ENCODE assay signal across 31 cellular contexts in the genomic region with DNA sequence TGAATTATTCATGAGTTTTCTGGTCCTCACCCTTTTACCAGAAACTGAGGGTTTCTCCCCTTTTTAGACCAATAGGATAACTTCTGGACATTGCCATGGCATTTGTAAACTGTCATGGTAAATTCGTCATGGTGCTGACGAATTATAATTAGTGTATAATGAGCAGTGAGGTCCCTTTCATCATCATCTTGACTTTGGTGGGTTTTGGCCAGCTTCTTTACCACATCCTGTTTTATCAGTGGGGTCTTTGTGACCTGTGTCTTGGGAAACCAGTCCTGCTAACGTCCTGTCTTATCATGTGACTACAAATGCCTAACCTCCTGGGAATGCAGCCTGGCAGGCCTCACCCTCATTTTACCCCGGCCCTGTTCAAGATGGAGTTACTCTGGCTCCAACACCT.
A peak's percentile ranks its signal among the peaks of the same experiment; 100 is the strongest.
DNase-seq lines count a peak whose midpoint lies in the region; ATAC-seq, FAIRE-seq and TF ChIP-seq lines count a peak whose summit lies in the region.
"Had no signal": no experiment of that assay in that cellular context is flagged by ENCODE, and none has a peak within 500 bp of the region (broad histone marks: within the 10 kb centered on the region; RNA-seq: fewer than 3 reads in every experiment).

No MANE protein-coding gene starts in this region.

- no peaks in the 10 kb centered on the region for H3K27me3 ChIP-seq in Loucy (ENCODE audit: insufficient read depth, low read length, poor library complexity, severe bottlenecking)
- H3K27me3 ChIP-seq in astrocyte (ENCODE audit: insufficient read depth, low read length) = no peaks in the 10 kb centered on the region
- H3K27me3 ChIP-seq: adrenal gland, neutrophil, SJSA1 had no signal

- no peak overlapping the region for H3K4me3 Mint-ChIP-seq in astrocyte (ENCODE audit: unreplicated experiment)
- H3K4me3 Mint-ChIP-seq: activated CD8-positive, alpha-beta memory T cell treated with anti-CD3 and anti-CD28 coated beads, Interleukin-2, amount 10 ng/mL, durations not matched to agents 7 days and 5 days; activated T-cell treated with anti-CD3 and anti-CD28 coated beads, Interleukin-2, amount 50 U/mL, for 72 hours; CD4-positive, CD25-positive, alpha-beta regulatory T cell; central memory CD8-positive, alpha-beta T cell; H9; mesothelial cell of epicardium; naive B cell; T-cell had no signal

- H3K27ac Mint-ChIP-seq in astrocyte (ENCODE audit: unreplicated experiment) = no peak overlapping the region
- H3K27ac Mint-ChIP-seq: activated CD8-positive, alpha-beta memory T cell treated with anti-CD3 and anti-CD28 coated beads, Interleukin-2, amount 10 ng/mL, durations not matched to agents 7 days and 5 days; activated T-cell treated with anti-CD3 and anti-CD28 coated beads, Interleukin-2, amount 50 U/mL, for 72 hours; CD4-positive, CD25-positive, alpha-beta regulatory T cell; H9; mesothelial cell of epicardium; T-cell had no signal

- no peaks in the 10 kb centered on the region for H3F3A ChIP-seq in Loucy (ENCODE audit: low read depth)

- H3K9me3 ChIP-seq in Loucy (ENCODE audit: insufficient read depth, low read depth, low read length) (no peaks in the 10 kb centered on the region), astrocyte (ENCODE audit: insufficient read depth, low read depth, low read length) (no peaks in the 10 kb centered on the region)
- H3K9me3 ChIP-seq: adrenal gland, neutrophil, psoas muscle, SJSA1 had no signal

- H3K4me2 ChIP-seq in Loucy (ENCODE audit: low read depth, low read length, poor library complexity, severe bottlenecking) = peak overlapping the region; percentile 21
- peak overlapping the region; percentile 73 for H3K4me2 ChIP-seq in astrocyte (ENCODE audit: low read length)
- H3K4me2 ChIP-seq: KMS-11 had no signal

- no peak for FAIRE-seq in astrocyte (lab: Jason Lieb, UNC)
- FAIRE-seq: islet of Langerhans, RCC 7860 had no signal

- peaks cover 4% of the 10 kb centered on the region for H3K9me3 Mint-ChIP-seq in astrocyte (ENCODE audit: unreplicated experiment)
- H3K9me3 Mint-ChIP-seq: activated T-cell treated with anti-CD3 and anti-CD28 coated beads, Interleukin-2, amount 50 U/mL, for 72 hours; CD4-positive, CD25-positive, alpha-beta regulatory T cell; central memory CD8-positive, alpha-beta T cell; T-cell had no signal

- H4K20me1 ChIP-seq in Loucy (ENCODE audit: insufficient read depth, low read length, poor library complexity, severe bottlenecking) = no peaks in the 10 kb centered on the region
- no peaks in the 10 kb centered on the region for H4K20me1 ChIP-seq in astrocyte (ENCODE audit: insufficient read depth, low read length)

- no peaks in the 10 kb centered on the region for H3K79me2 ChIP-seq in Loucy (ENCODE audit: insufficient read depth, low read length)
- H3K79me2 ChIP-seq in astrocyte (ENCODE audit: insufficient read depth, low read length) = no peaks in the 10 kb centered on the region

- H3K27ac ChIP-seq in astrocyte (ENCODE audit: low read depth, low read length) = peak overlapping the region; percentile 72
- H3K27ac ChIP-seq: adrenal gland, KMS-11, neutrophil, psoas muscle, SJSA1 had no signal

- no peaks in the 10 kb centered on the region for H3K27me3 Mint-ChIP-seq in astrocyte (ENCODE audit: low read depth, unreplicated experiment)
- H3K27me3 Mint-ChIP-seq: activated CD8-positive, alpha-beta memory T cell treated with anti-CD3 and anti-CD28 coated beads, Interleukin-2, amount 10 ng/mL, durations not matched to agents 7 days and 5 days; central memory CD8-positive, alpha-beta T cell; naive B cell had no signal

- DNase-seq in Daoy (ENCODE audit: low read depth) = peak; percentile 83
- peak; percentile 94 for DNase-seq in astrocyte (ENCODE audit: low read depth)
- peak; percentile 22 for DNase-seq in fibroblast of the aortic adventitia (ENCODE audit: low read depth)
- DNase-seq in AG20443 (ENCODE audit: low spot score) = no peak
- no peak for DNase-seq in NCI-H1694 (lab: John Stamatoyannopoulos, UW)
- DNase-seq in NCI-H69 (lab: John Stamatoyannopoulos, UW) = no peak
- DNase-seq: activated CD4-positive, CD25-positive, alpha-beta regulatory T cell; activated CD8-positive, alpha-beta memory T cell treated with anti-CD3 and anti-CD28 coated beads, Interleukin-2, amount 10 ng/mL, durations not matched to agents 7 days and 5 days; activated naive CD4-positive, alpha-beta T cell treated with Interleukin-2 at 50 U/mL for 16 hours; activated T-cell treated with anti-CD3 and anti-CD28 coated beads, Interleukin-2, amount 50 U/mL, for 72 hours; adrenal gland; CD4-positive, CD25-positive, alpha-beta regulatory T cell; H9; left ventricle myocardium superior; naive B cell; NCI-H1048; NCI-H187; NCI-H2171 treated with DMSO at 0.1 percent for 48 hours; NCI-H510A treated with DMSO at 0.1 percent for 48 hours; psoas muscle; stimulated activated naive CD4-positive, alpha-beta T cell treated with Interleukin-2 at 50 U/mL for 16 hours; T-cell had no signal

- no peaks in the 10 kb centered on the region for H3K9me2 ChIP-seq in Loucy (replicated peaks; ENCODE audit: low read depth, low read length)

- no peaks in the 10 kb centered on the region for H3K36me3 Mint-ChIP-seq in astrocyte (ENCODE audit: low read depth, unreplicated experiment)
- H3K36me3 Mint-ChIP-seq: activated CD8-positive, alpha-beta memory T cell treated with anti-CD3 and anti-CD28 coated beads, Interleukin-2, amount 10 ng/mL, durations not matched to agents 7 days and 5 days; CD4-positive, CD25-positive, alpha-beta regulatory T cell; naive B cell; T-cell had no signal

- ATAC-seq in HG02763 (IDR thresholded peaks at IDR 0.05; ENCODE audit: unreplicated experiment) = no peak
- ATAC-seq: activated CD8-positive, alpha-beta memory T cell treated with anti-CD3 and anti-CD28 coated beads, Interleukin-2, amount 10 ng/mL, durations not matched to agents 7 days and 5 days; activated T-cell treated with anti-CD3 and anti-CD28 coated beads, Interleukin-2, amount 50 U/mL, for 72 hours; left ventricle myocardium superior; psoas muscle; T-cell had no signal

- H3K4me1 ChIP-seq in Loucy (ENCODE audit: insufficient read depth, low read length, poor library complexity, severe bottlenecking) (no peaks in the 10 kb centered on the region), astrocyte (ENCODE audit: insufficient read depth, low read length) (peaks cover 4% of the 10 kb centered on the region)
- H3K4me1 ChIP-seq: adrenal gland, psoas muscle, SJSA1 had no signal

- no peak overlapping the region for H3K9ac ChIP-seq in Loucy (ENCODE audit: low read depth, low read length, poor library complexity, severe bottlenecking)
- peak overlapping the region; percentile 53 for H3K9ac ChIP-seq in astrocyte (ENCODE audit: low read length)
- H3K9ac ChIP-seq: KMS-11 had no signal

- H3K4me3 ChIP-seq in Loucy (ENCODE audit: low read length, poor library complexity, severe bottlenecking) = no peak overlapping the region
- H3K4me3 ChIP-seq in astrocyte (ENCODE audit: insufficient read depth, low read depth, low read length) = no peak overlapping the region
- H3K4me3 ChIP-seq in fibroblast of the aortic adventitia (ENCODE audit: low read depth, low read length) = no peak overlapping the region
- H3K4me3 ChIP-seq: adrenal gland, psoas muscle, SJSA1 had no signal

- H3K36me3 ChIP-seq in Loucy (ENCODE audit: insufficient read depth, low read length) = no peaks in the 10 kb centered on the region
- no peaks in the 10 kb centered on the region for H3K36me3 ChIP-seq in astrocyte (ENCODE audit: insufficient read depth, low read length)
- H3K36me3 ChIP-seq: adrenal gland, neutrophil, SJSA1 had no signal

- 0 out of 2 replicates have a peak overlapping the region, but pooled peaks have one; percentile 14 for H2AFZ ChIP-seq in Loucy (ENCODE audit: low read length)
- peak overlapping the region; percentile 39 for H2AFZ ChIP-seq in astrocyte (ENCODE audit: low read depth, low read length)

- TF ChIP-seq CTCF in Loucy (conservative IDR thresholded peaks at IDR 0.05; ENCODE audit: low read length) (no peak), astrocyte (IDR thresholded peaks at IDR 0.05; ENCODE audit: insufficient read depth, low read depth, low read length) (no peak), fibroblast of the aortic adventitia (IDR thresholded peaks at IDR 0.05; ENCODE audit: insufficient read depth, low read length) (no peak)

- no peaks in the 10 kb centered on the region for H3K4me1 Mint-ChIP-seq in astrocyte (ENCODE audit: low read depth, unreplicated experiment)
- H3K4me1 Mint-ChIP-seq: central memory CD8-positive, alpha-beta T cell; H9; mesothelial cell of epicardium had no signal

Comparison
In these comparisons a context has a peak if more than half of its experiments do, and no peak if none do; other contexts are left out.
1. DNase-seq: peak in Daoy (single experiment), astrocyte (single experiment) and fibroblast of the aortic adventitia (single experiment); none in AG20443 (single experiment), NCI-H1694 (single experiment) and NCI-H69 (single experiment).